Comparison of ENCODE assay signal across 11 cellular contexts in the genomic region with DNA sequence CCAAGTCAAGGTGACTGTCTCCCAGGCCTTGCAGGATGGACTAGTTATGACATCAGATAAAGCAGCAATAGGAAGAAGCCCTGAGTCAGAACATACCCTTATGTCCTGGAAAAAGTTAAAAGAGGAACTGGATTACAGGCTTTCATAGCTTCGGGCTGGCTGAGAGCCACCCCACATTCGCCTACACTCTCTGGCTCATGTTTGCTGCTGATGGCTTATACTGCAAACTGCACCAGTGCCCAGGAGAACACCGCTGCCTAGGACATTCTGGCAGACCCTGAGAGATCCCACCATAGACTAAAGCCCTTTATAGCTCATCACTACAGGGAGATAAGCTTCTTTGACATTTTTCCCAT. TPM values are rescaled to one million over a fixed set of nuclear protein-coding genes. Genes with fewer than 3 reads are reported as not detected.
DNase-seq lines count a peak whose midpoint lies in the region; TF ChIP-seq lines count a peak whose summit lies in the region.
"Had no signal": no experiment of that assay in that cellular context is flagged by ENCODE, and none has a peak within 500 bp of the region (broad histone marks: within the 10 kb centered on the region; RNA-seq: fewer than 3 reads in every experiment).

No MANE protein-coding gene starts in this region.

- DNase-seq in EH (ENCODE audit: low read depth) (peak; percentile 90), RWPE1 (ENCODE audit: low spot score) (no peak), fibroblast of pulmonary artery (ENCODE audit: low read depth) (peak; percentile 68), SHP77 (lab: John Stamatoyannopoulos, UW) (no peak), HEK293T (ENCODE audit: extremely low spot score) (no peak), NCI-H1417 treated with DMSO at 0.1 percent for 48 hours (lab: John Stamatoyannopoulos, UW) (no peak), ureter (ENCODE audit: low spot score) (no peak)
- DNase-seq: NCI-H1694; stimulated activated CD4-positive, alpha-beta T cell treated with anti-CD3 and anti-CD28 coated beads, Interleukin-4, amount 100 ng/mL, for 24 hours; T-helper 1 cell had no signal

- TF ChIP-seq CTCF in RWPE1 (conservative IDR thresholded peaks at IDR 0.05; ENCODE audit: low read depth) (no peak), fibroblast of pulmonary artery (IDR thresholded peaks at IDR 0.05; ENCODE audit: low read length, missing control alignments) (no peak)

- H3K4me1 ChIP-seq in rectal smooth muscle tissue (ENCODE audit: control insufficient read depth, insufficient read depth, low read length): peaks cover 22% of the 10 kb centered on the region

- H3K4me3 ChIP-seq in fibroblast of pulmonary artery (replicated peaks; ENCODE audit: low read depth, low read length) (no peak overlapping the region), rectal smooth muscle tissue (ENCODE audit: low read length) (no peak overlapping the region)

- H3K36me3 ChIP-seq in rectal smooth muscle tissue (ENCODE audit: control insufficient read depth, insufficient read depth, low read length): no peaks in the 10 kb centered on the region

- CTCF ChIA-PET in RWPE1 (lab: Yijun Ruan, JAX) (interaction anchor here (0.6 kb wide), 2 partner anchors 30 to 247 kb away, joined by 3 read pairs; no protein-coding TSS in a partner anchor), HEK293T (lab: Yijun Ruan, JAX) (interaction anchor here (0.7 kb wide), 1 partner anchor 345 kb away, joined by 3 read pairs; no protein-coding TSS in a partner anchor)

- POLR2A ChIA-PET in RWPE1 (lab: Yijun Ruan, JAX; ENCODE audit: low non-redundant PET) (no interaction called here), HEK293T (lab: Yijun Ruan, JAX) (no interaction called here)

- H3K27me3 ChIP-seq in rectal smooth muscle tissue (ENCODE audit: control insufficient read depth, insufficient read depth, low read length): no peaks in the 10 kb centered on the region

- peak overlapping the region; percentile 27; the same call in 1 of the 2 replicates for H3K27ac ChIP-seq in RWPE1
- peak overlapping the region; percentile 68 for H3K27ac ChIP-seq in rectal smooth muscle tissue (ENCODE audit: low read depth, low read length)

- H3K9ac ChIP-seq in rectal smooth muscle tissue (ENCODE audit: low read length): no peak overlapping the region

TF ChIP-seq in HEK293T, 16 proteins besides CTCF, POLR2A, EP300 and RAD21:
- TF ChIP-seq ARNT (IDR thresholded peaks at IDR 0.05) (no peak), L3MBTL2 (conservative IDR thresholded peaks at IDR 0.05) (no peak), HDGF (IDR thresholded peaks at IDR 0.05; ENCODE audit: borderline replicate concordance) (no peak), TARDBP (IDR thresholded peaks at IDR 0.05) (no peak), ZNF384 (IDR thresholded peaks at IDR 0.05) (no peak), ELF4 (IDR thresholded peaks at IDR 0.05) (no peak), SP1 (IDR thresholded peaks at IDR 0.05) (no peak), BHLHE40 (IDR thresholded peaks at IDR 0.05; ENCODE audit: borderline replicate concordance) (no peak)

RNA-seq across cellular contexts. Expression of a gene that starts 20.3 kb away (rescaled TPM):
- total RNA-seq in ureter: 116 TPM

Comparison
In these comparisons a context has a peak if more than half of its experiments do, and no peak if none do; other contexts are left out.
1. DNase-seq: peak in EH (single experiment) and fibroblast of pulmonary artery (single experiment); none in RWPE1 (single experiment), SHP77 (0 of 2), HEK293T (single experiment), NCI-H1417 treated with DMSO at 0.1 percent for 48 hours (single experiment) and ureter (single experiment).